19 cellular contexts compared by ENCODE assay signal in the genomic region with DNA sequence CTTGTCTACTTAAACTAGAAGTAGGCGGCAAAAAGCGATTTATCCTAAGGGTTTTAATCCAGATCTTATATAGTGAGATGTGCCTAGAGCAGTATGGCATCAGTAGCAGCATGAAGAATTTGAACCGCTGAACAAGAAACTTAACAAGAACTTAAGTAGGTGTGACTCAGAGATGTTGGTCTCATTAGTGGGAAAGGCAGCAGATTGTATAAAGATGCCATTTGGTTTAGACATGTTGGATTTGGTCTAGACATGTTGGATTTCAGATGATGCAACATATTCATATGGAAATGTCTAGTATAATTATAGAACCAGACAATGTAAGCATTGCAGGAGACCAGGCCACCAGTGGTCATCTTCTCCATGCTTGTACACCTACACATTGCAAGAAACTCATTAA. TPM values are rescaled to one million over a fixed set of nuclear protein-coding genes. Genes with fewer than 3 reads are reported as not detected.
DNase-seq lines count a peak whose midpoint lies in the region; ATAC-seq and TF ChIP-seq lines count a peak whose summit lies in the region.
"Had no signal": no experiment of that assay in that cellular context is flagged by ENCODE, and none has a peak within 500 bp of the region (broad histone marks: within the 10 kb centered on the region; RNA-seq: fewer than 3 reads in every experiment).

No MANE protein-coding gene starts in this region.

- no peak overlapping the region for H2AK9ac ChIP-seq in IMR-90 (replicated peaks; ENCODE audit: low read depth, low read length, poor library complexity)

- H3K18ac ChIP-seq in IMR-90 (ENCODE audit: low read depth, low read length): no peak overlapping the region

- TF ChIP-seq POLR2A in IMR-90 (IDR thresholded peaks at IDR 0.05; ENCODE audit: low read depth, low read length) (no peak), heart left ventricle (IDR thresholded peaks at IDR 0.05) (no peak)

- H3K79me2 ChIP-seq in mammary epithelial cell (ENCODE audit: insufficient read depth, low read length): no peaks in the 10 kb centered on the region

- H3K27ac Mint-ChIP-seq in endodermal cell: no peak overlapping the region
- H3K27ac Mint-ChIP-seq: CD14-positive monocyte had no signal

- 100% methylated on average over 2 of the region's 3 CpGs; no CpG with 5 or more reads in 1 of the 2 experiments for WGBS in IMR-90 (ENCODE audit: extremely low coverage in 2 of 2, insufficient read length in 1 of 2), 2 experiments
- 61% methylated on average over 3 of the region's 3 CpGs for WGBS in mammary epithelial cell (ENCODE audit: low coverage, missing lambda C conversion rate)
- WGBS in heart left ventricle, 4 donors: 94 to 97% (median 95%) methylated on average over 3 of the region's 3 CpGs
- 94 to 96% methylated on average over 3 of the region's 3 CpGs for WGBS in endodermal cell (ENCODE audit: insufficient coverage in 1 of 2, insufficient read length in 1 of 2), 2 experiments

- H3K79me1 ChIP-seq in IMR-90 (ENCODE audit: low read depth in 1 of 2, low read length in 2 of 2): no peaks in the 10 kb centered on the region

- no peak overlapping the region for H2AK5ac ChIP-seq in IMR-90 (ENCODE audit: low read depth, low read length)

- no peak for ATAC-seq in IMR-90 (ENCODE audit: low read depth)
- ATAC-seq in HG02798 (IDR thresholded peaks at IDR 0.05; ENCODE audit: poor library complexity, unreplicated experiment): no peak
- no peak for ATAC-seq in heart left ventricle
- no peak for ATAC-seq in GM18498 (IDR thresholded peaks at IDR 0.05; ENCODE audit: unreplicated experiment)
- ATAC-seq: GM12878 had no signal

- peaks cover 51% of the 10 kb centered on the region for H3K27me3 Mint-ChIP-seq in endodermal cell (ENCODE audit: insufficient read depth)

- TF ChIP-seq RAD21 in IMR-90 (IDR thresholded peaks at IDR 0.05; ENCODE audit: low read length): no peak

- no peak overlapping the region for H2BK5ac ChIP-seq in IMR-90 (ENCODE audit: low read depth, low read length, poor library complexity, severe bottlenecking)

- H3K14ac ChIP-seq in IMR-90 (replicated peaks; ENCODE audit: low read depth, low read length): no peak overlapping the region

- H4K91ac ChIP-seq in IMR-90 (ENCODE audit: insufficient read depth, low read depth, low read length): no peak overlapping the region

- no peak overlapping the region for H3K9ac ChIP-seq in IMR-90 (ENCODE audit: low read depth, low read length)
- H3K9ac ChIP-seq in mammary epithelial cell (ENCODE audit: insufficient read depth, low read length): no peak overlapping the region
- no peak overlapping the region for H3K9ac ChIP-seq in endodermal cell (ENCODE audit: extremely low read depth, low read length, poor library complexity, severe bottlenecking)

- H3K4me3 ChIP-seq in IMR-90 (ENCODE audit: insufficient read depth, low read depth, low read length): no peak overlapping the region
- H3K4me3 ChIP-seq in mammary epithelial cell (replicated peaks in 1 of 3; ENCODE audit: insufficient read depth in 1 of 3, low read depth in 2 of 3, low read length in 3 of 3): no peak overlapping the region
- H3K4me3 ChIP-seq in kidney epithelial cell (ENCODE audit: low read depth, low read length): no peak overlapping the region
- no peak overlapping the region for H3K4me3 ChIP-seq in heart left ventricle
- no peak overlapping the region for H3K4me3 ChIP-seq in endodermal cell (ENCODE audit: low read length)
- H3K4me3 ChIP-seq: GM12878 had no signal

- no peak overlapping the region for H2BK15ac ChIP-seq in IMR-90 (ENCODE audit: low read depth, low read length)

- no peaks in the 10 kb centered on the region for H3K36me3 Mint-ChIP-seq in endodermal cell (ENCODE audit: low read depth)
- H3K36me3 Mint-ChIP-seq: CD14-positive monocyte had no signal

- DNase-seq in EL (peak; percentile 2), IMR-90 (peak; percentile 0), mammary epithelial cell (peak; percentile 95), kidney epithelial cell (ENCODE audit: low read depth) (peak; percentile 14), heart left ventricle (no peak), endodermal cell (no peak)
- DNase-seq: ACHN, AML-193, Caco-2, MM.1S, NCI-H1105, NCI-H1694 treated with DMSO at 0.1 percent for 48 hours, NCI-H526 treated with DMSO at 0.1 percent for 48 hours, SHP77 treated with DMSO at 0.1 percent for 48 hours had no signal

- in situ Hi-C loops in IMR-90 (cut with MboI; ENCODE audit: low sequenced_read_pairs) (no loop called here), mammary epithelial cell (cut with MboI; ENCODE audit: low sequenced_read_pairs in 2 of 2) (no loop called here)

- H4K20me1 ChIP-seq in IMR-90 (ENCODE audit: insufficient read depth, low read length): no peaks in the 10 kb centered on the region
- no peaks in the 10 kb centered on the region for H4K20me1 ChIP-seq in mammary epithelial cell (ENCODE audit: insufficient read depth, low read length)

- no peak overlapping the region for H2BK120ac ChIP-seq in IMR-90 (ENCODE audit: low read depth, low read length)

- H3K9me3 Mint-ChIP-seq in endodermal cell: no peaks in the 10 kb centered on the region

- H3K27ac ChIP-seq in IMR-90 (ENCODE audit: insufficient read depth, low read length) (no peak overlapping the region), mammary epithelial cell (ENCODE audit: insufficient read depth, low read depth, low read length) (peak overlapping the region; percentile 14), heart left ventricle (no peak overlapping the region), endodermal cell (ENCODE audit: low read depth, low read length) (no peak overlapping the region)

- H3K9me3 ChIP-seq in IMR-90 (ENCODE audit: control insufficient read depth, insufficient read depth, low read length): no peaks in the 10 kb centered on the region
- H3K9me3 ChIP-seq in mammary epithelial cell (replicated peaks; ENCODE audit: insufficient read depth, low read length): no peaks in the 10 kb centered on the region
- H3K9me3 ChIP-seq in heart left ventricle: no peaks in the 10 kb centered on the region
- H3K9me3 ChIP-seq in endodermal cell (ENCODE audit: control insufficient read depth, low read length): no peaks in the 10 kb centered on the region
- H3K9me3 ChIP-seq: Caco-2 had no signal

- H3K36me3 ChIP-seq in IMR-90 (ENCODE audit: control insufficient read depth, insufficient read depth, low read length) (no peaks in the 10 kb centered on the region), mammary epithelial cell (ENCODE audit: insufficient read depth, low read length) (no peaks in the 10 kb centered on the region), kidney epithelial cell (ENCODE audit: control insufficient read depth, insufficient read depth, low read length) (no peaks in the 10 kb centered on the region), heart left ventricle (no peaks in the 10 kb centered on the region), endodermal cell (ENCODE audit: control insufficient read depth, insufficient read depth, low read length) (no peaks in the 10 kb centered on the region)

- no TSS peak for BruUV-seq in IMR-90 (replicated peaks; lab: Mats Ljungman, UMichigan)
- no TSS peak for BruUV-seq in mammary epithelial cell (replicated peaks; lab: Mats Ljungman, UMichigan)

- H3K4me1 ChIP-seq in IMR-90 (ENCODE audit: control insufficient read depth, insufficient read depth, low read length) (no peaks in the 10 kb centered on the region), mammary epithelial cell (ENCODE audit: insufficient read depth, low read length) (peaks cover 17% of the 10 kb centered on the region), heart left ventricle (no peaks in the 10 kb centered on the region), endodermal cell (ENCODE audit: control insufficient read depth, insufficient read depth, low read length) (no peaks in the 10 kb centered on the region)
- H3K4me1 ChIP-seq: Caco-2 had no signal

- H3K4me2 ChIP-seq in IMR-90 (ENCODE audit: low read depth, low read length): no peak overlapping the region
- no peak overlapping the region for H3K4me2 ChIP-seq in mammary epithelial cell (ENCODE audit: insufficient read depth, low read depth, low read length)

- TF ChIP-seq CTCF in IMR-90 (conservative IDR thresholded peaks at IDR 0.05; ENCODE audit: low read depth, low read length) (no peak), mammary epithelial cell (conservative IDR thresholded peaks at IDR 0.05 in 1 of 2, IDR thresholded peaks at IDR 0.05 in 1 of 2; ENCODE audit: extremely low read depth in 1 of 2, insufficient read depth in 1 of 2, low read depth in 1 of 2, low read length in 2 of 2) (no peak), kidney epithelial cell (IDR thresholded peaks at IDR 0.05; ENCODE audit: insufficient read depth, low read length, poor library complexity, severe bottlenecking) (no peak), heart left ventricle (IDR thresholded peaks at IDR 0.05) (no peak), endodermal cell (conservative IDR thresholded peaks at IDR 0.05) (no peak)

- no peaks in the 10 kb centered on the region for H3K4me1 Mint-ChIP-seq in endodermal cell
- H3K4me1 Mint-ChIP-seq: CD14-positive monocyte had no signal

- dilution Hi-C loops in IMR-90 (cut with HindIII; ENCODE audit: low sequenced_read_pairs, unreplicated experiment): no loop called here
- dilution Hi-C loops in mammary epithelial cell (cut with HindIII; ENCODE audit: low sequenced_read_pairs): no loop called here

- no peak overlapping the region for H3K23ac ChIP-seq in IMR-90 (ENCODE audit: low read depth, low read length)

- no peak overlapping the region for H4K5ac ChIP-seq in IMR-90 (ENCODE audit: low read depth, low read length)

- no peak overlapping the region for H2BK20ac ChIP-seq in IMR-90 (ENCODE audit: low read depth, low read length)

- no peaks in the 10 kb centered on the region for H3K9me1 ChIP-seq in IMR-90 (ENCODE audit: insufficient read depth, low read length)

- POLR2A ChIA-PET in IMR-90 (lab: Charles Lee; ENCODE audit: unreplicated experiment): no interaction called here

- CTCF ChIA-PET in IMR-90 (lab: Yijun Ruan, JAX): no interaction called here
- CTCF ChIA-PET in mammary epithelial cell (lab: Charles Lee; ENCODE audit: low non-redundant PET): no interaction called here

- intact Hi-C loops in IMR-90 (cut with micrococcal nuclease) (no loop called here), mammary epithelial cell (cut with micrococcal nuclease) (loop anchor here (5.0 kb wide), 1 partner anchor 129 kb away; no protein-coding TSS in a partner anchor), heart left ventricle (cut with DNase I) (no loop called here)

- no peak overlapping the region for H3K4me3 Mint-ChIP-seq in endodermal cell
- H3K4me3 Mint-ChIP-seq: CD14-positive monocyte had no signal

- H3K4ac ChIP-seq in IMR-90 (ENCODE audit: low read depth, low read length): no peak overlapping the region

- H3K27me3 ChIP-seq in IMR-90 (ENCODE audit: control insufficient read depth, insufficient read depth, low read length) (no peaks in the 10 kb centered on the region), mammary epithelial cell (ENCODE audit: insufficient read depth, low read length) (no peaks in the 10 kb centered on the region), kidney epithelial cell (ENCODE audit: control insufficient read depth, insufficient read depth, low read length) (no peaks in the 10 kb centered on the region), heart left ventricle (peaks cover 0 to 5% (median 0%) of the 10 kb centered on the region in 9 donors), endodermal cell (ENCODE audit: control insufficient read depth, insufficient read depth, low read length, poor library complexity, severe bottlenecking) (peaks cover 29% of the 10 kb centered on the region)

- no peak overlapping the region for H3K56ac ChIP-seq in IMR-90 (ENCODE audit: extremely low read depth, insufficient read depth, low read length)

- no peak overlapping the region for H4K8ac ChIP-seq in IMR-90 (ENCODE audit: low read depth in 2 of 2, low read length in 2 of 2)

- H2AFZ ChIP-seq in IMR-90 (replicated peaks; ENCODE audit: low read length, poor library complexity) (no peak overlapping the region), mammary epithelial cell (ENCODE audit: low read depth, low read length) (peak overlapping the region; percentile 40)

RNA-seq across cellular contexts. Expression of a gene that starts 42.1 kb away (rescaled TPM):
- not detected in 2 replicates for total RNA-seq in IMR-90 (2012; rRNA removed)
- polyA plus RNA-seq in IMR-90 (2012; rRNA removed): not detected in 2 replicates
- polyA plus RNA-seq in IMR-90 (2012; cell fraction: cytosol; rRNA removed): not detected in 2 replicates
- not detected in 2 replicates for polyA plus RNA-seq in IMR-90 (2012; cell fraction: nucleus; rRNA removed; ENCODE audit: low replicate concordance)
- total RNA-seq in mammary epithelial cell: under 1 TPM in 1 of 2 donors, not detected in 1; 0.71 TPM
- polyA plus RNA-seq in mammary epithelial cell: 0.36 TPM
- polyA minus RNA-seq in mammary epithelial cell: 4.1 TPM
- total RNA-seq in kidney epithelial cell: 0.07 TPM in 1 of 2 replicates, not detected in the other
- total RNA-seq in heart left ventricle: not detected
- not detected for polyA plus RNA-seq in heart left ventricle
- total RNA-seq in endodermal cell: not detected
- polyA plus RNA-seq in endodermal cell (2013, experiment 1 of 2): not detected
- not detected for polyA plus RNA-seq in endodermal cell (2013, experiment 2 of 2)
- total RNA-seq: Caco-2, GM12878, H1 had no signal
- polyA plus RNA-seq: CD14-positive monocyte, H1 had no signal

Comparison
In these comparisons a context has a peak if more than half of its experiments do, and no peak if none do; other contexts are left out.
1. DNase-seq: peak in EL (single experiment), IMR-90 (single experiment), mammary epithelial cell (single experiment) and kidney epithelial cell (single experiment); none in heart left ventricle (0 of 5) and endodermal cell (single experiment).